In the genomic region with DNA sequence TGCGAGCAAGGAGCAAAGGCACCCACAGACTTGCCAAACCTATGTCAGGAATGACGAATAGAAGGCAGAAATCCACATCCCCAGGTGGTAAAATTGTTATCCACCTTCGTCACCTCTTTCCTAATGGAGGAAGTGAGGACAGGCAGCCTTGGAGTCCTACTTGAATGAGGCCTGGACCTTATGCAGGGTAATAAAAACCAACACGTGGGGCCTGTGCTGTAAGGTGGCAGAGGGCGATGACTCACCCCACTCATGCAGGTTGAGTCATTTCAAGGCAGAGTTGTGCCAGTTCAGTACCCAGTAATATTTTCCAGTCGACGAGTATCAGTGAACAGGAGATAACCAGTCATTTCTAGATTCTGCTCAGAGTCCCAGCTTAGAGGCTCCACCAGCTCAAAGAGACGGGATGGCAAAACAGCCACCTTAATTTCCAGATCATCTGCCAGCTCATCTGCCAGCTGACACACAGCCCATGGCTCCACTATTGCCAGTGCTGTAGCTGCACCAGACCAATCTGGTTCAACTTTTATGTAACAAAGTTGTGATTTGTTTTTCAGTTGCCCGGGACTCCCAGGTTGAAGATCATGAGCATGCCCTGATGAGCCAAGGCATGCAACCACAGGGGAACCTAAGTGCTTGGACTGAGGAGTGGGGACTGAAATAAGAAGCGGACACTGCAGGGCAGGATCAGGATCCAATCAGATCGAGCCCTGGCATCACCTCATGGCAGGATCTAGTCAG, we compare ENCODE assay signal across 8 cellular contexts.
DNase-seq lines count a peak whose midpoint lies in the region; ATAC-seq and TF ChIP-seq lines count a peak whose summit lies in the region.
"Had no signal": no experiment of that assay in that cellular context is flagged by ENCODE, and none has a peak within 500 bp of the region (broad histone marks: within the 10 kb centered on the region; RNA-seq: fewer than 3 reads in every experiment).

No MANE protein-coding gene starts in this region.

- TF ChIP-seq CTCF in epithelial cell of esophagus (IDR thresholded peaks at IDR 0.05; ENCODE audit: insufficient read depth, low read depth, low read length, missing control alignments) (no peak), gastrocnemius medialis (IDR thresholded peaks at IDR 0.05 in 4 of 5, conservative IDR thresholded peaks at IDR 0.05 in 1 of 5) (no peak)

- H3K9me3 ChIP-seq in gastrocnemius medialis, result no peaks in the 10 kb centered on the region

- H3K4me3 ChIP-seq in epithelial cell of esophagus (ENCODE audit: low read length) (no peak overlapping the region), gastrocnemius medialis (no peak overlapping the region)

- no peaks in the 10 kb centered on the region for H3K36me3 ChIP-seq in gastrocnemius medialis

- in situ Hi-C loops in gastrocnemius medialis (cut with MboI; ENCODE audit: low sequenced_read_pairs in 4 of 4), result no loop called here

- H3K27me3 ChIP-seq in gastrocnemius medialis, result no peaks in the 10 kb centered on the region

- no peaks in the 10 kb centered on the region for H3K4me1 ChIP-seq in gastrocnemius medialis

- TF ChIP-seq POLR2A in gastrocnemius medialis (IDR thresholded peaks at IDR 0.05), result no peak

- intact Hi-C loops in gastrocnemius medialis (cut with DNase I; ENCODE audit: low total_unique reads), result no loop called here

- peak; percentile 69 to 79 for DNase-seq in activated CD4-positive, alpha-beta T cell treated with anti-CD3 and anti-CD28 coated beads, Interleukin-2, amount 50 U/mL, for 4 hours
- DNase-seq in epithelial cell of esophagus (ENCODE audit: low read depth) (peak; percentile 100), gastrocnemius medialis (peak; percentile 35 to 65), NCI-H1436 (lab: John Stamatoyannopoulos, UW) (no peak), NCI-H2081 treated with DMSO at 0.1 percent for 48 hours (lab: John Stamatoyannopoulos, UW) (no peak)

- H3K27ac ChIP-seq in gastrocnemius medialis, result peak overlapping the region in 1 of 4 donors; percentile 52
- H3K27ac ChIP-seq: VCaP had no signal

- ATAC-seq in GM19035 (IDR thresholded peaks at IDR 0.05; ENCODE audit: unreplicated experiment), result peak; percentile 59
- ATAC-seq in HG03469 (IDR thresholded peaks at IDR 0.05; ENCODE audit: unreplicated experiment), result peak; percentile 71
- ATAC-seq in gastrocnemius medialis, result peak; percentile 91 to 97

Comparison
In these comparisons a context has a peak if more than half of its experiments do, and no peak if none do; other contexts are left out.
1. DNase-seq: peak in activated CD4-positive, alpha-beta T cell treated with anti-CD3 and anti-CD28 coated beads, Interleukin-2, amount 50 U/mL, for 4 hours (2 of 2), epithelial cell of esophagus (single experiment) and gastrocnemius medialis (2 of 2); none in NCI-H1436 (single experiment) and NCI-H2081 treated with DMSO at 0.1 percent for 48 hours (single experiment).
2. Peak in every context shown above with its lines, with median percentiles within 50 percentile points of each other: ATAC-seq.